9 cellular contexts compared by ENCODE assay signal in genomic region chr3:195893916-195894315, GRCh38. TPM values are rescaled to one million over a fixed set of nuclear protein-coding genes. Genes with fewer than 3 reads are reported as not detected.
DNase-seq lines count a peak whose midpoint lies in the region; ATAC-seq and TF ChIP-seq lines count a peak whose summit lies in the region.
"Had no signal": no experiment of that assay in that cellular context is flagged by ENCODE, and none has a peak within 500 bp of the region (broad histone marks: within the 10 kb centered on the region; RNA-seq: fewer than 3 reads in every experiment).

No MANE protein-coding gene starts in this region.

- H3K4me1 ChIP-seq in GM23338 (ENCODE audit: insufficient read depth) (peaks cover 28% of the 10 kb centered on the region), OCI-LY3 (ENCODE audit: low read length) (peaks cover 10% of the 10 kb centered on the region), trophoblast cell (ENCODE audit: control insufficient read depth in 1 of 2, insufficient read depth in 2 of 2, low read length in 2 of 2) (peaks cover 46 to 47% of the 10 kb centered on the region in 2 experiments)

- DNase-seq in GM23338 (ENCODE audit: low spot score) (no peak), trophoblast cell (no peak), retina (no peak), NCI-H1436 (lab: John Stamatoyannopoulos, UW) (no peak)

- H2BK5ac ChIP-seq in trophoblast cell (ENCODE audit: low read depth, low read length, poor library complexity) = no peak overlapping the region

- no peak overlapping the region for H3K9ac ChIP-seq in OCI-LY3 (ENCODE audit: low read length)
- no peak overlapping the region for H3K9ac ChIP-seq in trophoblast cell (ENCODE audit: low read length)

- no peak overlapping the region for H3K4me2 ChIP-seq in GM23338
- peak overlapping the region; percentile 100; the same call in 1 of the 2 replicates for H3K4me2 ChIP-seq in OCI-LY3 (ENCODE audit: low read length)
- no peak overlapping the region for H3K4me2 ChIP-seq in trophoblast cell (ENCODE audit: low read length)

- H3K27ac ChIP-seq in GM23338 (ENCODE audit: low read depth) (no peak overlapping the region), OCI-LY3 (ENCODE audit: low read length) (no peak overlapping the region), cingulate gyrus (ENCODE audit: low read depth, low read length) (peak overlapping the region; percentile 47), trophoblast cell (ENCODE audit: low read depth, low read length) (no peak overlapping the region)

- H3K36me3 ChIP-seq in GM23338 (ENCODE audit: insufficient read depth) (no peaks in the 10 kb centered on the region), OCI-LY3 (replicated peaks; ENCODE audit: low read depth, low read length) (no peaks in the 10 kb centered on the region), trophoblast cell (ENCODE audit: control insufficient read depth in 1 of 2, insufficient read depth in 2 of 2, low read length in 2 of 2) (peaks cover 2 to 6% of the 10 kb centered on the region in 2 experiments)

- H3K23ac ChIP-seq in trophoblast cell (ENCODE audit: low read length) = no peak overlapping the region

- H3K4me3 ChIP-seq in GM23338 = 0 out of 2 replicates have a peak overlapping the region, but pooled peaks have one; percentile 89
- no peak overlapping the region for H3K4me3 ChIP-seq in OCI-LY3 (ENCODE audit: low read length)
- H3K4me3 ChIP-seq in trophoblast cell (ENCODE audit: low read depth, low read length) = no peak overlapping the region

- WGBS in trophoblast cell (ENCODE audit: extremely low coverage, insufficient coverage, insufficient read length) = no CpG with 5 or more reads among the region's 4 CpGs

- peak overlapping the region; percentile 36 for H4K8ac ChIP-seq in trophoblast cell (ENCODE audit: low read depth, low read length)

- no peak overlapping the region for H2BK12ac ChIP-seq in trophoblast cell (ENCODE audit: low read length)

- peaks cover 18% of the 10 kb centered on the region; the same call in 1 of the 2 replicates for H3F3A ChIP-seq in GM23338 (replicated peaks; ENCODE audit: low read depth)

- no peak overlapping the region for H2BK120ac ChIP-seq in trophoblast cell (ENCODE audit: insufficient read depth, low read length, poor library complexity)

- no peak overlapping the region for H4K12ac ChIP-seq in trophoblast cell (ENCODE audit: low read depth, low read length)

- H3K4ac ChIP-seq in trophoblast cell (ENCODE audit: low read depth, low read length) = peak overlapping the region; percentile 21

- H2AK5ac ChIP-seq in trophoblast cell (ENCODE audit: low read length) = peak overlapping the region; percentile 55

- ATAC-seq in GM23338 (no peak), GM21619 (IDR thresholded peaks at IDR 0.05; ENCODE audit: unreplicated experiment) (no peak), HG03457 (IDR thresholded peaks at IDR 0.05; ENCODE audit: unreplicated experiment) (no peak)

- H2AFZ ChIP-seq in GM23338 = no peak overlapping the region
- H2AFZ ChIP-seq in OCI-LY3 (ENCODE audit: low read depth, low read length) = no peak overlapping the region
- H2AFZ ChIP-seq in trophoblast cell (ENCODE audit: insufficient read depth, low read length, poor library complexity) = no peak overlapping the region

- H3K27me3 ChIP-seq in GM23338 (ENCODE audit: insufficient read depth) = no peaks in the 10 kb centered on the region
- no peaks in the 10 kb centered on the region for H3K27me3 ChIP-seq in OCI-LY3 (ENCODE audit: low read depth, low read length)
- H3K27me3 ChIP-seq in trophoblast cell (ENCODE audit: insufficient read depth, low read length) = no peaks in the 10 kb centered on the region

- peak overlapping the region; percentile 23; the same call in 1 of the 3 replicates for H3K4me3 Mint-ChIP-seq in GM23338

- H3K14ac ChIP-seq in trophoblast cell (ENCODE audit: low read length) = no peak overlapping the region

- H3K9me2 ChIP-seq in GM23338 (ENCODE audit: insufficient read depth) = no peaks in the 10 kb centered on the region

- no peak overlapping the region for H3K18ac ChIP-seq in trophoblast cell (ENCODE audit: low read length)

- H3K4me1 Mint-ChIP-seq in GM23338 = peaks cover 56% of the 10 kb centered on the region

- peaks cover 18% of the 10 kb centered on the region for H3K27me3 Mint-ChIP-seq in GM23338 (ENCODE audit: insufficient read depth, low read depth, poor library complexity)

- H3K9me3 Mint-ChIP-seq in GM23338 = no peaks in the 10 kb centered on the region
- H3K9me3 Mint-ChIP-seq: WTC11 had no signal

- H3K79me1 ChIP-seq in trophoblast cell (ENCODE audit: low read length) = peaks cover 27% of the 10 kb centered on the region

- H4K91ac ChIP-seq in trophoblast cell (ENCODE audit: low read depth, low read length) = no peak overlapping the region

- H3K27ac Mint-ChIP-seq in GM23338 = no peak overlapping the region
- H3K27ac Mint-ChIP-seq: WTC11 had no signal

- H3K79me2 ChIP-seq in GM23338 (replicated peaks; ENCODE audit: insufficient read depth) (peaks cover 16% of the 10 kb centered on the region), OCI-LY3 (ENCODE audit: low read length) (peaks cover 16% of the 10 kb centered on the region; the same call in 1 of the 2 replicates), trophoblast cell (ENCODE audit: control insufficient read depth, insufficient read depth, low read length, poor library complexity) (peaks cover 17% of the 10 kb centered on the region)

- TF ChIP-seq CTCF in GM23338 (conservative IDR thresholded peaks at IDR 0.05; ENCODE audit: low read depth in 2 of 2) = no peak
- no peak for TF ChIP-seq CTCF in OCI-LY3 (IDR thresholded peaks at IDR 0.05; ENCODE audit: low read depth, low read length)

- H3K36me3 Mint-ChIP-seq in GM23338 (ENCODE audit: low read depth) = no peaks in the 10 kb centered on the region; the same call in 2 of the 3 replicates
- H3K36me3 Mint-ChIP-seq: WTC11 had no signal

- H3K9me3 ChIP-seq in OCI-LY3 (ENCODE audit: insufficient read depth, low read length) (no peaks in the 10 kb centered on the region), trophoblast cell (ENCODE audit: insufficient read depth, low read depth, low read length) (no peaks in the 10 kb centered on the region)

- no peaks in the 10 kb centered on the region; the same call in 1 of the 2 replicates for H4K20me1 ChIP-seq in GM23338 (replicated peaks; ENCODE audit: insufficient read depth)
- peaks cover 3% of the 10 kb centered on the region for H4K20me1 ChIP-seq in OCI-LY3 (ENCODE audit: insufficient read depth, low read length)

TF ChIP-seq in GM23338, 12 proteins besides CTCF, POLR2A, EP300 and RAD21 (continues in another document):
- no peak for TF ChIP-seq ZNF462 (CRISPR knock-in tag; IDR thresholded peaks at IDR 0.05)

RNA-seq across cellular contexts. Expression of gene TNK2, which starts 14.4 kb away (rescaled TPM):
- total RNA-seq in GM23338 (2014; rRNA removed; shearing (Covaris generic)) = 17.4 and 22.5 TPM in 2 replicates
- 9.6 and 10.0 TPM in 2 replicates for polyA plus RNA-seq in GM23338 (2016; fragmentation: Nextera tagmentation; extraction: Ambion mirVana)
- polyA plus RNA-seq in trophoblast cell (2013) = 22.5 TPM in 2 replicates
